16 cellular contexts compared by ENCODE assay signal in genomic region chr5:107275333-107275732, GRCh38.
DNase-seq lines count a peak whose midpoint lies in the region; TF ChIP-seq lines count a peak whose summit lies in the region.
"Had no signal": no experiment of that assay in that cellular context is flagged by ENCODE, and none has a peak within 500 bp of the region (broad histone marks: within the 10 kb centered on the region; RNA-seq: fewer than 3 reads in every experiment).

No MANE protein-coding gene starts in this region.

- H3K27ac ChIP-seq in VCaP, result peak overlapping the region; percentile 36
- H3K27ac ChIP-seq: 22Rv1; BLaER1 treated with 17β-estradiol and CSF1 and Interleukin-3, amounts not matched to agents 10 nM and 100 nM had no signal

- peak; percentile 16 for DNase-seq in DMS53 (lab: John Stamatoyannopoulos, UW)
- DNase-seq in DMS53 treated with DMSO at 0.1 percent for 48 hours (lab: John Stamatoyannopoulos, UW; ENCODE audit: unreplicated experiment), result no peak
- DNase-seq in mucosa of gallbladder (ENCODE audit: low spot score), result peak; percentile 28
- no peak for DNase-seq in activated effector memory CD4-positive, alpha-beta T cell treated with Interleukin-2 at 50 U/mL for 16 hours
- no peak for DNase-seq in activated CD8-positive, alpha-beta memory T cell treated with anti-CD3 and anti-CD28 coated beads, Interleukin-2, amount 50 U/mL, for 4 hours
- no peak for DNase-seq in NCI-H146 (lab: John Stamatoyannopoulos, UW)
- DNase-seq: ACHN; Calu3; CD4-positive, CD25-positive, alpha-beta regulatory T cell; DMS 273 treated with DMSO at 0.1 percent for 48 hours; DMS79 treated with DMSO at 0.1 percent for 48 hours; EL; HFFc6 had no signal

- no peak for TF ChIP-seq CTCF in VCaP (conservative IDR thresholded peaks at IDR 0.05)

Comparison
In these comparisons a context has a peak if more than half of its experiments do, and no peak if none do; other contexts are left out.
1. DNase-seq: peak in DMS53 (single experiment) and mucosa of gallbladder (single experiment); none in DMS53 treated with DMSO at 0.1 percent for 48 hours (single experiment), activated effector memory CD4-positive, alpha-beta T cell treated with Interleukin-2 at 50 U/mL for 16 hours (single experiment), activated CD8-positive, alpha-beta memory T cell treated with anti-CD3 and anti-CD28 coated beads, Interleukin-2, amount 50 U/mL, for 4 hours (single experiment) and NCI-H146 (single experiment).